Comparison of ENCODE assay signal across 8 cellular contexts in genomic region chr2:224778474-224778877, GRCh38.
DNase-seq lines count a peak whose midpoint lies in the region; ATAC-seq and TF ChIP-seq lines count a peak whose summit lies in the region.

No MANE protein-coding gene starts in this region.

- no peaks in the 10 kb centered on the region for H3K36me3 Mint-ChIP-seq in Calu3 (ENCODE audit: insufficient read depth, unreplicated experiment)

- H3K9me3 Mint-ChIP-seq in Calu3 (ENCODE audit: low read depth, unreplicated experiment): no peaks in the 10 kb centered on the region

- H3K27me3 Mint-ChIP-seq in Calu3 (ENCODE audit: unreplicated experiment): no peaks in the 10 kb centered on the region

- peak; percentile 67 for DNase-seq in Calu3
- peak; percentile 27 for DNase-seq in MG63
- peak; percentile 20 for DNase-seq in UCSD-AML1 (lab: John Stamatoyannopoulos, UW; ENCODE audit: unreplicated experiment)
- DNase-seq in brain microvascular endothelial cell: peak; percentile 81
- DNase-seq in left lobe of liver (ENCODE audit: low spot score): no peak
- DNase-seq in stimulated activated CD4-positive, alpha-beta T cell treated with anti-CD3 and anti-CD28 coated beads, TNF-alpha, amount 100 ng/mL, for 48 hours (ENCODE audit: low read depth in 3 of 3): peak; percentile 23 to 29 (median 27)

- no peaks in the 10 kb centered on the region for H3K9me3 ChIP-seq in MG63

- ATAC-seq in GM19438 (IDR thresholded peaks at IDR 0.05; ENCODE audit: low read depth, unreplicated experiment) (peak; percentile 71), left lobe of liver (peak; percentile 79), HG02571 (IDR thresholded peaks at IDR 0.05; ENCODE audit: unreplicated experiment) (no peak)

- H3K36me3 ChIP-seq in MG63: no peaks in the 10 kb centered on the region
- peaks cover 11% of the 10 kb centered on the region for H3K36me3 ChIP-seq in brain microvascular endothelial cell (replicated peaks)

- no peak overlapping the region for H3K4me3 Mint-ChIP-seq in Calu3 (ENCODE audit: low read depth, unreplicated experiment)

- TF ChIP-seq CTCF in Calu3 (IDR thresholded peaks at IDR 0.05; ENCODE audit: unreplicated experiment) (peak; percentile 48), brain microvascular endothelial cell (IDR thresholded peaks at IDR 0.05; ENCODE audit: low read depth, low read length, missing control alignments) (peak; percentile 78)

- intact Hi-C loops in Calu3 (cut with micrococcal nuclease; ENCODE audit: unreplicated experiment): loop anchor here (1.0 to 2.0 kb wide), 3 partner anchors 128 to 421 kb away; no protein-coding TSS in a partner anchor

- no TSS peak for BruUV-seq in Calu3 (replicated peaks; lab: Mats Ljungman, UMichigan)

- peaks cover 23% of the 10 kb centered on the region for H3K4me1 Mint-ChIP-seq in Calu3 (ENCODE audit: low read depth, unreplicated experiment)

- CTCF ChIA-PET in Calu3 (lab: Charles Lee): no interaction called here

- H3K27ac ChIP-seq in brain microvascular endothelial cell: no peak overlapping the region

- H3K4me3 ChIP-seq in MG63 (no peak overlapping the region), brain microvascular endothelial cell (ENCODE audit: low read depth, low read length) (no peak overlapping the region)

- in situ Hi-C loops in brain microvascular endothelial cell (cut with HindIII; ENCODE audit: low pct_ligation_motif_present, low sequenced_read_pairs): no loop called here

- no peaks in the 10 kb centered on the region for H3K27me3 ChIP-seq in MG63
- no peaks in the 10 kb centered on the region for H3K27me3 ChIP-seq in brain microvascular endothelial cell (replicated peaks)

- no peak overlapping the region for H3K27ac Mint-ChIP-seq in Calu3 (ENCODE audit: unreplicated experiment)
